Comparison of ENCODE assay signal across 24 cellular contexts in the genomic region with DNA sequence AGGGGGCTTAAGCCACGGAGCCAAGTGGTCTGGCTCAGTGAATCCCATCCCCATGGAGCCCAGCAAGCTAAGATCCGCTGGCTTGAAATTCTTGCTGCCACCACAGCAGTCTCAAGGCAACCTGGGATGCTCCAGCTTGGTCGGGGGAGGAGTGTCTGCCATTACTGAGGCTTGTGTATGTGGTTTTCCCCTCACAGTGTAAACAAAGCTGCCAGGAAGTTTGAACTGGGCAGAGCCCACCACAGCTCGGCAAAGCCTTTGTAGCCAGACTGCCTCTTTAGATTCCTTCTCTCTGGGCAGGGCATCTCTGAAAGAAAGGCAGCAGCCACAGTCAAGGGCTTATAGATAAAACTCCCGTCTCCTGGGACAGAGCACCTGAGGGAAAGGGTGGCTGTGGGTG. TPM values are rescaled to one million over a fixed set of nuclear protein-coding genes. Genes with fewer than 3 reads are reported as not detected.
"Had no signal": no experiment of that assay in that cellular context is flagged by ENCODE, and none has a peak within 500 bp of the region (broad histone marks: within the 10 kb centered on the region; RNA-seq: fewer than 3 reads in every experiment).

No MANE protein-coding gene starts in this region.

- H3K9me3 ChIP-seq: SK-N-SH had no signal

- ATAC-seq: Panc1, PC-3 had no signal

- DNase-seq: Kasumi-1, MM.1S, NCI-H1092 treated with DMSO at 0.1 percent for 48 hours, NCI-H1436, NCI-H187, NCI-H2029, NCI-H2081 treated with DMSO at 0.1 percent for 48 hours, NCI-H2171, NCI-H226, NCI-H446, NCI-H510A, NCI-H524 treated with DMSO at 0.1 percent for 48 hours, NCI-H69, NCI-H774, PC-3, SHP77, SK-N-SH, SW 1271 had no signal

- H3K27ac ChIP-seq: HL-60, KMS-11, RWPE1 had no signal

RNA-seq across cellular contexts. Expression of a gene that starts 25.5 kb away (rescaled TPM):
- total RNA-seq: M059J, SK-MEL-5 had no signal
